Comparison of ENCODE assay signal across 33 cellular contexts in genomic region chr19:46586294-46586693, GRCh38. TPM values are rescaled to one million over a fixed set of nuclear protein-coding genes. Genes with fewer than 3 reads are reported as not detected.
"Had no signal": no experiment of that assay in that cellular context is flagged by ENCODE, and none has a peak within 500 bp of the region (broad histone marks: within the 10 kb centered on the region; RNA-seq: fewer than 3 reads in every experiment).

No MANE protein-coding gene starts in this region.

- H3K4me1 ChIP-seq: SJSA1 had no signal

- H3K27me3 ChIP-seq: ascending aorta, SJSA1 had no signal

- H3K4me2 ChIP-seq: SK-N-SH had no signal

- H3K9me3 Mint-ChIP-seq: activated naive CD4-positive, alpha-beta T cell treated with anti-CD3 and anti-CD28 coated beads, Interleukin-2, amount 50 U/mL, for 24 hours; activated naive CD8-positive, alpha-beta T cell treated with anti-CD3 and anti-CD28 coated beads, Interleukin-2, amount 10 ng/mL, durations not matched to agents 7 days and 5 days; activated T-cell treated with anti-CD3 and anti-CD28 coated beads, Interleukin-2, amount 50 U/mL, for 72 hours; activated T-helper 17 cell treated with anti-CD3 and anti-CD28 coated beads, Interleukin-2, amount 50 U/mL, for 72 hours; T-helper 1 cell treated with Interleukin-12 subunit alpha and Interleukin-12 subunit beta and Interleukin-4 antibody, amounts not matched to agents 30 μg/mL and 1 μg/mL, for 36 hours; T-helper 2 cell treated with Interferon-gamma antibody and Interleukin-4, amounts not matched to agents 5 μg/mL and 100 μg/mL, for 36 hours had no signal

- H3K36me3 ChIP-seq: ascending aorta, MG63, SJSA1 had no signal

- H3K4me3 ChIP-seq: ascending aorta, MG63, SJSA1 had no signal

- H3K9ac ChIP-seq: SK-N-SH had no signal

- H3K36me3 Mint-ChIP-seq: activated naive CD4-positive, alpha-beta T cell treated with anti-CD3 and anti-CD28 coated beads, Interleukin-2, amount 50 U/mL, for 24 hours; activated naive CD8-positive, alpha-beta T cell treated with anti-CD3 and anti-CD28 coated beads, Interleukin-2, amount 10 ng/mL, durations not matched to agents 7 days and 5 days had no signal

- H3K27ac Mint-ChIP-seq: activated CD4-positive, alpha-beta T cell treated with anti-CD3 and anti-CD28 coated beads, Interleukin-2, amount 10 ng/mL, durations not matched to agents 24 days and 14 days; activated CD8-positive, alpha-beta T cell treated with anti-CD3 and anti-CD28 coated beads for 36 hours; activated naive CD4-positive, alpha-beta T cell treated with anti-CD3 and anti-CD28 coated beads, Interleukin-2, amount 50 U/mL, for 24 hours; activated naive CD8-positive, alpha-beta T cell treated with anti-CD3 and anti-CD28 coated beads, Interleukin-2, amount 10 ng/mL, durations not matched to agents 7 days and 5 days; activated T-cell treated with anti-CD3 and anti-CD28 coated beads, Interleukin-2, amount 50 U/mL, for 72 hours; activated T-helper 17 cell treated with anti-CD3 and anti-CD28 coated beads, Interleukin-2, amount 50 U/mL, for 72 hours; T-helper 1 cell treated with Interleukin-12 subunit alpha and Interleukin-12 subunit beta and Interleukin-4 antibody, amounts not matched to agents 30 μg/mL and 1 μg/mL, for 36 hours; T-helper 2 cell treated with Interferon-gamma antibody and Interleukin-4, amounts not matched to agents 5 μg/mL and 100 μg/mL, for 36 hours had no signal

- DNase-seq: activated CD4-positive, alpha-beta T cell treated with anti-CD3 and anti-CD28 coated beads, Interleukin-2, amount 10 ng/mL, durations not matched to agents 24 days and 14 days; activated CD4-positive, alpha-beta T cell treated with anti-CD3 and anti-CD28 coated beads, Interleukin-2, amount 50 U/mL, for 4 hours; activated CD8-positive, alpha-beta T cell treated with anti-CD3 and anti-CD28 coated beads for 36 hours; activated gamma-delta T cell; activated naive CD4-positive, alpha-beta T cell treated with Interleukin-2 at 50 U/mL for 16 hours; activated naive CD8-positive, alpha-beta T cell treated with anti-CD3 and anti-CD28 coated beads, Interleukin-2, amount 10 ng/mL, durations not matched to agents 7 days and 5 days; activated T-cell treated with anti-CD3 and anti-CD28 coated beads, Interleukin-2, amount 50 U/mL, for 1 hour; activated T-cell treated with anti-CD3 and anti-CD28 coated beads, Interleukin-2, amount 50 U/mL, for 72 hours; amygdala; Kasumi-1; KG1; MG63; NCI-H1092; NCI-H1436 treated with DMSO at 0.1 percent for 48 hours; NCI-H1694 treated with DMSO at 0.1 percent for 48 hours; NCI-H2081; NCI-H2171 treated with DMSO at 0.1 percent for 48 hours; NCI-H2227 treated with DMSO at 0.1 percent for 48 hours; NCI-H446; NCI-H524 treated with DMSO at 0.1 percent for 48 hours; SHP77; SK-N-SH had no signal

- H3K9me3 ChIP-seq: ascending aorta, SJSA1, SK-N-SH had no signal

- H3K27ac ChIP-seq: ascending aorta, SJSA1 had no signal

- ATAC-seq: activated CD8-positive, alpha-beta T cell treated with anti-CD3 and anti-CD28 coated beads for 36 hours; activated T-cell treated with anti-CD3 and anti-CD28 coated beads, Interleukin-2, amount 50 U/mL, for 72 hours; activated T-helper 17 cell treated with anti-CD3 and anti-CD28 coated beads, Interleukin-2, amount 50 U/mL, for 72 hours; Panc1 had no signal

- H3K27me3 Mint-ChIP-seq: activated CD8-positive, alpha-beta T cell treated with anti-CD3 and anti-CD28 coated beads for 36 hours; activated naive CD4-positive, alpha-beta T cell treated with anti-CD3 and anti-CD28 coated beads, Interleukin-2, amount 50 U/mL, for 24 hours; activated T-helper 17 cell treated with anti-CD3 and anti-CD28 coated beads, Interleukin-2, amount 50 U/mL, for 72 hours had no signal

- FAIRE-seq: TTC549 had no signal

- H3K4me3 Mint-ChIP-seq: activated CD4-positive, alpha-beta T cell treated with anti-CD3 and anti-CD28 coated beads, Interleukin-2, amount 10 ng/mL, durations not matched to agents 24 days and 14 days; activated CD8-positive, alpha-beta T cell treated with anti-CD3 and anti-CD28 coated beads for 36 hours; activated naive CD4-positive, alpha-beta T cell treated with anti-CD3 and anti-CD28 coated beads, Interleukin-2, amount 50 U/mL, for 24 hours; activated naive CD8-positive, alpha-beta T cell treated with anti-CD3 and anti-CD28 coated beads, Interleukin-2, amount 10 ng/mL, durations not matched to agents 7 days and 5 days; activated T-cell treated with anti-CD3 and anti-CD28 coated beads, Interleukin-2, amount 50 U/mL, for 72 hours; activated T-helper 17 cell treated with anti-CD3 and anti-CD28 coated beads, Interleukin-2, amount 50 U/mL, for 72 hours; T-helper 1 cell treated with Interleukin-12 subunit alpha and Interleukin-12 subunit beta and Interleukin-4 antibody, amounts not matched to agents 30 μg/mL and 1 μg/mL, for 36 hours; T-helper 2 cell treated with Interferon-gamma antibody and Interleukin-4, amounts not matched to agents 5 μg/mL and 100 μg/mL, for 36 hours had no signal

RNA-seq across cellular contexts. Expression of gene PTGIR, which starts 38.6 kb away (rescaled TPM):
- total RNA-seq: SJSA1 had no signal

RNA-seq across cellular contexts. Expression of gene GNG8, which starts 49.7 kb away (rescaled TPM):
- total RNA-seq: ascending aorta, cardiac septum, RPMI7951, SJSA1 had no signal
- polyA plus RNA-seq: adipose tissue, SK-N-SH had no signal
